24 cellular contexts compared by ENCODE assay signal in the genomic region with DNA sequence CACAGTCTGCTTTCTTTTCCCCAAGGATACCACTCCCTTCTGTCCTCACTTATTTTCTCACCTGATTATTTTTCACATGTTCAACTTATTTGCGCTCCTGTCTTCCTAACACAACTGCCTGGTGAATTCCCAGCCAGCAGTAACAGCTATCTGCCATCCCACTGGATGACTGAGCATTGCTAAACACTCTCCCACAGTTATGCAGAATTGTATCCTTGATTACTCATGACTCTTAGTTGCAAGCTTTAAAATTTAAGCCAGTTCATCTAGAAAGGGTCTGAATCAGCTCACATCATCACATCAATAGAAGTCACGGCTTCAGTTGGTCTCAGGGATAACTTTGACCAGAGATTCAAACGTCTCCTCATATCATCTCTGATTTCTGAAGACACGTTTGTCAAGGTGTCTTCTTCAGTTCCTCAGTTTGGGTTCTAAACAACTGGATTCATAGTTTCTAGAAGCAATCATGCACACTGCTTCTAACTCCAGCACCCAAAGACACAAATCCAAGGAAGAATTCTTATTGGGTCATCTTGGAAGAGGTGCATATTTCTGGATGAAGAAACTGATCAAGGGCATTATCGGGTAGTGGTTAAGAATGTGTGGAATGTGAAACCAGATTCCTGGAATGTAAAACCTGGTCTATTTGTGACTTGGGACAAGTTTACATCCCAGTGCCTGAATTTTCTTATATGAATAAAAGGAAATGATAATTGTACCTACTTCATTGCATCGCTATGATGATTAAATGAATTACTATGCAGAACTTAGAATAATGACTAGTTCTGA. TPM values are rescaled to one million over a fixed set of nuclear protein-coding genes. Genes with fewer than 3 reads are reported as not detected.
DNase-seq lines count a peak whose midpoint lies in the region; ATAC-seq and TF ChIP-seq lines count a peak whose summit lies in the region.
"Had no signal": no experiment of that assay in that cellular context is flagged by ENCODE, and none has a peak within 500 bp of the region (broad histone marks: within the 10 kb centered on the region; RNA-seq: fewer than 3 reads in every experiment).

No MANE protein-coding gene starts in this region.

- no peak overlapping the region for H4K91ac ChIP-seq in trophoblast cell (ENCODE audit: low read depth, low read length)

- no peak overlapping the region for H3K23ac ChIP-seq in trophoblast cell (ENCODE audit: low read length)

- POLR2A ChIA-PET in PC-3 (lab: Charles Lee; ENCODE audit: unreplicated experiment), result interaction anchor here (0.7 kb wide), 1 partner anchor 30 kb away, joined by 4 read pairs; no protein-coding TSS in a partner anchor

- peak; percentile 64 for ATAC-seq in PC-3
- ATAC-seq in HG02678 (IDR thresholded peaks at IDR 0.05; ENCODE audit: unreplicated experiment), result no peak
- ATAC-seq: mucosa of descending colon; stimulated activated memory B cell treated with anti-CD40 and anti-IgM and Interleukin-4, amounts not matched to agents 10 μg/mL and 1 μg/mL and 100 μg/mL, for 72 hours had no signal

- BruUV-seq in PC-3 (replicated peaks; lab: Mats Ljungman, UMichigan), result no TSS peak

- H3K9me3 ChIP-seq in PC-3 (ENCODE audit: low read length) (no peaks in the 10 kb centered on the region), fibroblast of lung (ENCODE audit: control insufficient read depth, insufficient read depth, low read depth, low read length) (no peaks in the 10 kb centered on the region), trophoblast cell (ENCODE audit: insufficient read depth, low read depth, low read length) (no peaks in the 10 kb centered on the region), colonic mucosa (no peaks in the 10 kb centered on the region)
- H3K9me3 ChIP-seq: mucosa of descending colon, SJSA1, thoracic aorta had no signal

- H3K14ac ChIP-seq in trophoblast cell (ENCODE audit: low read length), result no peak overlapping the region

- H2BK120ac ChIP-seq in trophoblast cell (ENCODE audit: insufficient read depth, low read length, poor library complexity), result no peak overlapping the region

- no peaks in the 10 kb centered on the region for H3K27me3 ChIP-seq in PC-3 (ENCODE audit: low read length)
- no peaks in the 10 kb centered on the region for H3K27me3 ChIP-seq in fibroblast of lung (ENCODE audit: control insufficient read depth, insufficient read depth, low read length)
- no peaks in the 10 kb centered on the region for H3K27me3 ChIP-seq in trophoblast cell (ENCODE audit: insufficient read depth, low read length)
- H3K27me3 ChIP-seq in colonic mucosa, result no peaks in the 10 kb centered on the region
- H3K27me3 ChIP-seq: neural progenitor cell, SJSA1 had no signal

- H3F3A ChIP-seq in PC-3 (ENCODE audit: low read length, unreplicated experiment), result no peaks in the 10 kb centered on the region

- WGBS in trophoblast cell (ENCODE audit: extremely low coverage, insufficient coverage, insufficient read length), result no CpG with 5 or more reads among the region's 6 CpGs

- CTCF ChIA-PET in PC-3 (lab: Charles Lee), result no interaction called here

- H3K9me2 ChIP-seq in PC-3 (replicated peaks; ENCODE audit: low read length), result no peaks in the 10 kb centered on the region

- no peaks in the 10 kb centered on the region for H3K79me1 ChIP-seq in trophoblast cell (ENCODE audit: low read length)

- no peaks in the 10 kb centered on the region for H3K79me2 ChIP-seq in PC-3 (ENCODE audit: low read length)
- no peaks in the 10 kb centered on the region for H3K79me2 ChIP-seq in fibroblast of lung (ENCODE audit: control insufficient read depth, insufficient read depth, low read length)
- H3K79me2 ChIP-seq in trophoblast cell (ENCODE audit: control insufficient read depth, insufficient read depth, low read length, poor library complexity), result no peaks in the 10 kb centered on the region

- H2AK5ac ChIP-seq in trophoblast cell (ENCODE audit: low read length), result no peak overlapping the region

- intact Hi-C loops in PC-3 (cut with micrococcal nuclease), result no loop called here
- intact Hi-C loops in colonic mucosa (cut with DNase I), result loop anchor here (5.0 to 10.0 kb wide), 2 partner anchors 559 to 916 kb away; no protein-coding TSS in a partner anchor

- H3K4me3 ChIP-seq in PC-3 (ENCODE audit: low read length) (no peak overlapping the region), fibroblast of lung (replicated peaks in 1 of 4; ENCODE audit: control extremely low read depth in 1 of 4, insufficient read depth in 1 of 4, low read depth in 3 of 4, low read length in 4 of 4) (no peak overlapping the region), trophoblast cell (ENCODE audit: low read depth, low read length) (no peak overlapping the region), colonic mucosa (no peak overlapping the region)
- H3K4me3 ChIP-seq: mucosa of descending colon, neural progenitor cell, PC-9, SJSA1, thoracic aorta had no signal

- peak; percentile 75 for DNase-seq in ELR (ENCODE audit: low read depth)
- DNase-seq in PC-3, result peak; percentile 18
- DNase-seq in fibroblast of lung (ENCODE audit: low read depth in 2 of 2), result peak; percentile 32 to 71
- DNase-seq in trophoblast cell, result peak in 1 of 2 donors; percentile 5
- no peak for DNase-seq in colonic mucosa
- DNase-seq in NK-92 (lab: John Stamatoyannopoulos, UW; ENCODE audit: unreplicated experiment), result no peak
- DNase-seq: activated CD4-positive, alpha-beta memory T cell treated with anti-CD3 and anti-CD28 coated beads, Interleukin-2, amount 10 ng/mL, durations not matched to agents 7 days and 5 days; activated naive CD4-positive, alpha-beta T cell treated with anti-CD3 and anti-CD28 coated beads for 36 hours; activated T-cell treated with anti-CD3 and anti-CD28 coated beads, Interleukin-2, amount 50 U/mL, for 24 hours; AML-193; aorta; foreskin melanocyte; Kasumi-1; mucosa of descending colon; NCI-H1436; T-helper 2 cell; WERI-Rb-1 had no signal

- no peaks in the 10 kb centered on the region for H4K20me1 ChIP-seq in PC-3 (ENCODE audit: low read length)
- H4K20me1 ChIP-seq in fibroblast of lung (ENCODE audit: control insufficient read depth, extremely low read depth, insufficient read depth, low read length), result no peaks in the 10 kb centered on the region

- H2BK5ac ChIP-seq in trophoblast cell (ENCODE audit: low read depth, low read length, poor library complexity), result no peak overlapping the region

- H3K18ac ChIP-seq in trophoblast cell (ENCODE audit: low read length), result no peak overlapping the region

- H3K9ac ChIP-seq in PC-3 (ENCODE audit: low read length), result no peak overlapping the region
- no peak overlapping the region for H3K9ac ChIP-seq in fibroblast of lung (ENCODE audit: insufficient read depth, low read length)
- no peak overlapping the region for H3K9ac ChIP-seq in trophoblast cell (ENCODE audit: low read length)
- no peak overlapping the region for H3K9ac ChIP-seq in colonic mucosa (ENCODE audit: low read depth in 2 of 2, low read length in 2 of 2)
- H3K9ac ChIP-seq: neural progenitor cell had no signal

- no peaks in the 10 kb centered on the region for H3K4me1 ChIP-seq in PC-3 (ENCODE audit: insufficient read depth, low read length)
- no peaks in the 10 kb centered on the region for H3K4me1 ChIP-seq in fibroblast of lung (ENCODE audit: control insufficient read depth, extremely low read depth, insufficient read depth, low read length)
- peaks cover 0 to 6% of the 10 kb centered on the region in 2 experiments for H3K4me1 ChIP-seq in trophoblast cell (ENCODE audit: control insufficient read depth in 1 of 2, insufficient read depth in 2 of 2, low read length in 2 of 2)
- no peaks in the 10 kb centered on the region for H3K4me1 ChIP-seq in colonic mucosa
- H3K4me1 ChIP-seq: SJSA1 had no signal

- no peaks in the 10 kb centered on the region for H3K36me3 ChIP-seq in PC-3 (ENCODE audit: low read depth, low read length)
- H3K36me3 ChIP-seq in fibroblast of lung (ENCODE audit: control insufficient read depth, insufficient read depth, low read length), result no peaks in the 10 kb centered on the region
- H3K36me3 ChIP-seq in trophoblast cell (ENCODE audit: control insufficient read depth in 1 of 2, insufficient read depth in 2 of 2, low read length in 2 of 2), result no peaks in the 10 kb centered on the region
- no peaks in the 10 kb centered on the region for H3K36me3 ChIP-seq in colonic mucosa
- H3K36me3 ChIP-seq: neural progenitor cell, SJSA1, thoracic aorta, WERI-Rb-1 had no signal

- H4K12ac ChIP-seq in trophoblast cell (ENCODE audit: low read depth, low read length), result no peak overlapping the region

- H2AFZ ChIP-seq in PC-3 (ENCODE audit: low read length) (no peak overlapping the region), fibroblast of lung (ENCODE audit: low read length) (no peak overlapping the region), trophoblast cell (ENCODE audit: insufficient read depth, low read length, poor library complexity) (no peak overlapping the region)
- H2AFZ ChIP-seq: neural progenitor cell, PC-9 had no signal

- H4K8ac ChIP-seq in trophoblast cell (ENCODE audit: low read depth, low read length), result no peak overlapping the region

- no peak overlapping the region for H3K4ac ChIP-seq in trophoblast cell (ENCODE audit: low read depth, low read length)

- H3K4me2 ChIP-seq in PC-3 (ENCODE audit: low read length), result no peak overlapping the region
- H3K4me2 ChIP-seq in fibroblast of lung (ENCODE audit: extremely low read depth, insufficient read depth, low read length), result no peak overlapping the region
- H3K4me2 ChIP-seq in trophoblast cell (ENCODE audit: low read length), result no peak overlapping the region
- H3K4me2 ChIP-seq: neural progenitor cell, PC-9 had no signal

- H3K27ac ChIP-seq in PC-3 (ENCODE audit: low read length) (no peak overlapping the region), fibroblast of lung (ENCODE audit: insufficient read depth, low read length) (no peak overlapping the region), trophoblast cell (ENCODE audit: low read depth, low read length) (peak overlapping the region; percentile 9), colonic mucosa (no peak overlapping the region)
- H3K27ac ChIP-seq: neural progenitor cell, PC-9, SJSA1, thoracic aorta, WERI-Rb-1 had no signal

- TF ChIP-seq CTCF in PC-3 (conservative IDR thresholded peaks at IDR 0.05; ENCODE audit: low read depth, low read length) (no peak), fibroblast of lung (conservative IDR thresholded peaks at IDR 0.05 in 1 of 2, IDR thresholded peaks at IDR 0.05 in 1 of 2; ENCODE audit: low read depth in 1 of 2, low read length in 2 of 2) (no peak), colonic mucosa (IDR thresholded peaks at IDR 0.05) (no peak)

- no peak overlapping the region for H2BK12ac ChIP-seq in trophoblast cell (ENCODE audit: low read length)

RNA-seq across cellular contexts. Expression of gene DACH1, which starts 13.9 kb away (rescaled TPM):
- total RNA-seq in PC-3 (2014; rRNA removed), result not detected in 2 replicates
- 0.26 and 0.33 TPM in 2 replicates for total RNA-seq in fibroblast of lung
- 0.02 and 0.36 TPM in 2 replicates for polyA plus RNA-seq in fibroblast of lung
- polyA plus RNA-seq in fibroblast of lung (2012), result 0.07 and 0.58 TPM in 2 replicates
- 1.1 TPM in 1 of 2 replicates, not detected in the other for polyA minus RNA-seq in fibroblast of lung (ENCODE audit: low replicate concordance)
- polyA plus RNA-seq in trophoblast cell (2013), result 1.8 and 2.0 TPM in 2 replicates
- 1 to 10 TPM; 3.9 to 5.2 TPM for total RNA-seq in colonic mucosa
- total RNA-seq: activated CD4-positive, alpha-beta memory T cell treated with anti-CD3 and anti-CD28 coated beads, Interleukin-2, amount 10 ng/mL, durations not matched to agents 7 days and 5 days; activated naive CD4-positive, alpha-beta T cell treated with anti-CD3 and anti-CD28 coated beads for 36 hours; Daoy; SJSA1 had no signal

Comparison
In these comparisons a context has a peak if more than half of its experiments do, and no peak if none do; other contexts are left out.
1. DNase-seq: peak in ELR (single experiment), PC-3 (single experiment) and fibroblast of lung (2 of 2); none in colonic mucosa (single experiment) and NK-92 (single experiment).